ENCODE assay signal across 8 cellular contexts in the genomic region with DNA sequence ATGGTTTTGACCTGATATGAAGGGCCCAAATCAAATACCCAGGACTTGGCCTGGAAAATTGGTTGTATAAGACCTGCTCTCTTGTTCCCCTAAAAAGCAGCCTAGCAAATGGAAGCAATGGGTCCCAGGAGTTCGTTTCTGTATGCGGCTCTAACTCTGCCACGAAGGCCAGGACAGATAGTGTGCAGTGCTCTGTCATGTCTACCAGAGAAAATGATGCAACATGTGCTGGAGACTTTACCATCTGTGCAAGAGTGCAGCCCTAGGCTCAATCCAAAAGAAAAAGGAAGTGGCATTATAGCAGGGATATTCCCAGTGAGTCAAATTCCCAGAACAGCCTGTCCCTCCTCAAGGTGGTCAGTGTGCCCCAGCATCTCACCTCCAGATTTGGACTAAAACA.
DNase-seq lines count a peak whose midpoint lies in the region; ATAC-seq and TF ChIP-seq lines count a peak whose summit lies in the region.

No MANE protein-coding gene starts in this region.

- no peak overlapping the region for H3K4ac ChIP-seq in trophoblast cell (ENCODE audit: low read depth, low read length)

- peak overlapping the region in 5 of 10 experiments; percentile 7 to 29 (median 11); a peak in 6 of 20 replicates for H3K4me3 ChIP-seq in BLaER1 treated with 17β-estradiol and CSF1 and Interleukin-3, amounts not matched to agents 10 nM and 100 nM
- H3K4me3 ChIP-seq in trophoblast cell (ENCODE audit: low read depth, low read length): no peak overlapping the region

- H3K4me1 Mint-ChIP-seq in activated naive CD8-positive, alpha-beta T cell (ENCODE audit: low read depth): peaks cover 39% of the 10 kb centered on the region
- peaks cover 13% of the 10 kb centered on the region for H3K4me1 Mint-ChIP-seq in mesothelial cell of epicardium

- no peaks in the 10 kb centered on the region for H3K9me3 Mint-ChIP-seq in activated naive CD8-positive, alpha-beta T cell (ENCODE audit: low read depth)
- H3K9me3 Mint-ChIP-seq in mesothelial cell of epicardium: no peaks in the 10 kb centered on the region

- peak overlapping the region in 10 of 11 experiments; percentile 21 to 77 (median 47); a peak in 12 of 22 replicates for H3K9ac ChIP-seq in BLaER1 treated with 17β-estradiol and CSF1 and Interleukin-3, amounts not matched to agents 10 nM and 100 nM
- no peak overlapping the region for H3K9ac ChIP-seq in trophoblast cell (ENCODE audit: low read length)

- no CpG with 5 or more reads among the region's 3 CpGs for WGBS in trophoblast cell (ENCODE audit: extremely low coverage, insufficient coverage, insufficient read length)

- H3K4me3 Mint-ChIP-seq in activated naive CD8-positive, alpha-beta T cell: peak overlapping the region; percentile 69
- no peak overlapping the region for H3K4me3 Mint-ChIP-seq in mesothelial cell of epicardium

- TF ChIP-seq CTCF in mesothelial cell of epicardium (IDR thresholded peaks at IDR 0.05; ENCODE audit: unreplicated experiment): no peak

- no peaks in the 10 kb centered on the region for H4K20me1 ChIP-seq in BLaER1 treated with 17β-estradiol and CSF1 and Interleukin-3, amounts not matched to agents 10 nM and 100 nM

- H3K14ac ChIP-seq in trophoblast cell (ENCODE audit: low read length): no peak overlapping the region

- peak overlapping the region; percentile 72 to 88 (median 78) for H3K4me2 ChIP-seq in BLaER1 treated with 17β-estradiol and CSF1 and Interleukin-3, amounts not matched to agents 10 nM and 100 nM
- H3K4me2 ChIP-seq in trophoblast cell (ENCODE audit: low read length): no peak overlapping the region

- H3K36me3 ChIP-seq in BLaER1 treated with 17β-estradiol and CSF1 and Interleukin-3, amounts not matched to agents 10 nM and 100 nM: no peaks in the 10 kb centered on the region
- H3K36me3 ChIP-seq in trophoblast cell (ENCODE audit: control insufficient read depth in 1 of 2, insufficient read depth in 2 of 2, low read length in 2 of 2): no peaks in the 10 kb centered on the region

- no peak overlapping the region for H2BK120ac ChIP-seq in trophoblast cell (ENCODE audit: insufficient read depth, low read length, poor library complexity)

- H3K36me3 Mint-ChIP-seq in activated naive CD8-positive, alpha-beta T cell: no peaks in the 10 kb centered on the region
- H3K36me3 Mint-ChIP-seq in mesothelial cell of epicardium: no peaks in the 10 kb centered on the region

- ATAC-seq in GM19438 (IDR thresholded peaks at IDR 0.05; ENCODE audit: low read depth, unreplicated experiment) (peak; percentile 26), HG03457 (IDR thresholded peaks at IDR 0.05; ENCODE audit: unreplicated experiment) (peak; percentile 14)

- no peaks in the 10 kb centered on the region for H3K79me2 ChIP-seq in trophoblast cell (ENCODE audit: control insufficient read depth, insufficient read depth, low read length, poor library complexity)

- peak overlapping the region; percentile 5 to 92 (median 58) for H3K27ac ChIP-seq in BLaER1 treated with 17β-estradiol and CSF1 and Interleukin-3, amounts not matched to agents 10 nM and 100 nM
- no peak overlapping the region for H3K27ac ChIP-seq in trophoblast cell (ENCODE audit: low read depth, low read length)

- H4K91ac ChIP-seq in trophoblast cell (ENCODE audit: low read depth, low read length): no peak overlapping the region

- no peak overlapping the region for H2BK12ac ChIP-seq in trophoblast cell (ENCODE audit: low read length)

- no peak overlapping the region for H2BK5ac ChIP-seq in trophoblast cell (ENCODE audit: low read depth, low read length, poor library complexity)

- no peaks in the 10 kb centered on the region for H3K27me3 ChIP-seq in BLaER1 treated with 17β-estradiol and CSF1 and Interleukin-3, amounts not matched to agents 10 nM and 100 nM
- H3K27me3 ChIP-seq in trophoblast cell (ENCODE audit: insufficient read depth, low read length): no peaks in the 10 kb centered on the region

- no peaks in the 10 kb centered on the region for H3K79me1 ChIP-seq in trophoblast cell (ENCODE audit: low read length)

- H4K12ac ChIP-seq in trophoblast cell (ENCODE audit: low read depth, low read length): no peak overlapping the region

- H4K8ac ChIP-seq in trophoblast cell (ENCODE audit: low read depth, low read length): no peak overlapping the region

- intact Hi-C loops in head of caudate nucleus (cut with DNase I): no loop called here

- DNase-seq in trophoblast cell (peak; percentile 4 to 23), head of caudate nucleus (no peak), mesothelial cell of epicardium (ENCODE audit: low spot score in 2 of 2, unreplicated experiment in 2 of 2) (no peak), NCI-H2171 treated with DMSO at 0.1 percent for 48 hours (lab: John Stamatoyannopoulos, UW) (no peak)

- H3K27me3 Mint-ChIP-seq in activated naive CD8-positive, alpha-beta T cell: no peaks in the 10 kb centered on the region
- H3K27me3 Mint-ChIP-seq in mesothelial cell of epicardium (ENCODE audit: low read depth): peaks cover 2% of the 10 kb centered on the region

- no peak overlapping the region for H3K18ac ChIP-seq in trophoblast cell (ENCODE audit: low read length)

- no peak overlapping the region for H2AK5ac ChIP-seq in trophoblast cell (ENCODE audit: low read length)

- no peak overlapping the region for H2AFZ ChIP-seq in trophoblast cell (ENCODE audit: insufficient read depth, low read length, poor library complexity)

- H3K4me1 ChIP-seq in BLaER1 treated with 17β-estradiol and CSF1 and Interleukin-3, amounts not matched to agents 10 nM and 100 nM: peaks cover 40 to 78% (median 52%) of the 10 kb centered on the region in 10 experiments
- peaks cover 0 to 4% of the 10 kb centered on the region in 2 experiments for H3K4me1 ChIP-seq in trophoblast cell (ENCODE audit: control insufficient read depth in 1 of 2, insufficient read depth in 2 of 2, low read length in 2 of 2)

- H3K9me3 ChIP-seq in BLaER1 treated with 17β-estradiol and CSF1 and Interleukin-3, amounts not matched to agents 10 nM and 100 nM (replicated peaks in 1 of 11): peaks cover 0 to 8% (median 0%) of the 10 kb centered on the region in 11 experiments; a peak in 1 of 22 replicates
- H3K9me3 ChIP-seq in trophoblast cell (ENCODE audit: insufficient read depth, low read depth, low read length): no peaks in the 10 kb centered on the region

- no peak overlapping the region for H3K23ac ChIP-seq in trophoblast cell (ENCODE audit: low read length)

- peak overlapping the region; percentile 81 for H3K27ac Mint-ChIP-seq in activated naive CD8-positive, alpha-beta T cell
- H3K27ac Mint-ChIP-seq in mesothelial cell of epicardium: no peak overlapping the region

Comparison
In these comparisons a context has a peak if more than half of its experiments do, and no peak if none do; other contexts are left out.
1. DNase-seq: peak in trophoblast cell (2 of 2); none in head of caudate nucleus (0 of 42), mesothelial cell of epicardium (0 of 2) and NCI-H2171 treated with DMSO at 0.1 percent for 48 hours (single experiment).